34 cellular contexts compared by ENCODE assay signal in genomic region chr5:154134499-154134898, GRCh38.
"Had no signal": no experiment of that assay in that cellular context is flagged by ENCODE, and none has a peak within 500 bp of the region (broad histone marks: within the 10 kb centered on the region; RNA-seq: fewer than 3 reads in every experiment).

No MANE protein-coding gene starts in this region.

- H3K36me3 ChIP-seq: adrenal gland, brain microvascular endothelial cell, breast epithelium had no signal

- FAIRE-seq: astrocyte, TTC549 had no signal

- H3K4me1 ChIP-seq: body of pancreas, breast epithelium had no signal

- H3K9me3 ChIP-seq: adrenal gland, body of pancreas, breast epithelium had no signal

- H3K4me3 ChIP-seq: adrenal gland, body of pancreas, breast epithelium had no signal

- H3K27me3 ChIP-seq: adrenal gland, body of pancreas, breast epithelium had no signal

- ATAC-seq: activated CD8-positive, alpha-beta T cell treated with anti-CD3 and anti-CD28 coated beads for 36 hours; activated naive CD4-positive, alpha-beta T cell treated with anti-CD3 and anti-CD28 coated beads, Interleukin-2, amount 50 U/mL, for 72 hours; activated T-cell treated with anti-CD3 and anti-CD28 coated beads, Interleukin-2, amount 50 U/mL, for 4 hours; activated T-cell treated with anti-CD3 and anti-CD28 coated beads, Interleukin-2, amount 50 U/mL, for 72 hours; activated T-helper 17 cell treated with anti-CD3 and anti-CD28 coated beads, Interleukin-2, amount 50 U/mL, for 72 hours; body of pancreas had no signal

- H3K27ac ChIP-seq: adrenal gland, body of pancreas, brain microvascular endothelial cell, breast epithelium, VCaP had no signal

- DNase-seq: activated B cell treated with CpG ODN at 0.5 μM for 24 hours; activated CD4-positive, alpha-beta memory T cell treated with anti-CD3 and anti-CD28 coated beads for 36 hours; activated CD4-positive, alpha-beta T cell treated with anti-CD3 and anti-CD28 coated beads for 4 hours; activated CD4-positive, alpha-beta T cell treated with anti-CD3 and anti-CD28 coated beads, Interleukin-2, amount 10 ng/mL, durations not matched to agents 24 days and 14 days; activated CD4-positive, alpha-beta T cell treated with anti-CD3 and anti-CD28 coated beads, Interleukin-2, amount 50 U/mL, for 1 hour; activated CD4-positive, alpha-beta T cell treated with anti-CD3 and anti-CD28 coated beads, Interleukin-2, amount 50 U/mL, for 4 hours; activated CD4-positive, CD25-positive, alpha-beta regulatory T cell treated with anti-CD3 and anti-CD28 coated beads, Interleukin-2, amount 50 U/mL, for 72 hours; activated CD8-positive, alpha-beta memory T cell treated with anti-CD3 and anti-CD28 coated beads, Interleukin-2, amount 50 U/mL, for 4 hours; activated CD8-positive, alpha-beta T cell treated with anti-CD3 and anti-CD28 coated beads for 36 hours; activated effector memory CD4-positive, alpha-beta T cell treated with anti-CD3 and anti-CD28 coated beads, Interleukin-2, amount 50 U/mL, for 16 hours; activated gamma-delta T cell treated with Interleukin-2 at 50 U/mL for 16 hours; activated naive CD4-positive, alpha-beta T cell; activated naive CD4-positive, alpha-beta T cell treated with anti-CD3 and anti-CD28 coated beads for 36 hours; activated naive CD4-positive, alpha-beta T cell treated with anti-CD3 and anti-CD28 coated beads, Interleukin-2, amount 50 U/mL, for 16 hours; activated naive CD8-positive, alpha-beta T cell treated with anti-CD3 and anti-CD28 coated beads for 36 hours; activated T-cell treated with anti-CD3 and anti-CD28 coated beads for 4 hours; activated T-cell treated with anti-CD3 and anti-CD28 coated beads, Interleukin-2, amount 50 U/mL, for 1 hour; activated T-cell treated with anti-CD3 and anti-CD28 coated beads, Interleukin-2, amount 50 U/mL, for 4 hours; activated T-cell treated with anti-CD3 and anti-CD28 coated beads, Interleukin-2, amount 50 U/mL, for 72 hours; adrenal gland; amniotic stem cell; aorta; body of pancreas; brain microvascular endothelial cell; central memory CD4-positive, alpha-beta T cell; cerebellar nuclear complex; T-helper 2 cell; T-helper 9 cell had no signal
